ENCODE assay signal across 9 cellular contexts in the genomic region with DNA sequence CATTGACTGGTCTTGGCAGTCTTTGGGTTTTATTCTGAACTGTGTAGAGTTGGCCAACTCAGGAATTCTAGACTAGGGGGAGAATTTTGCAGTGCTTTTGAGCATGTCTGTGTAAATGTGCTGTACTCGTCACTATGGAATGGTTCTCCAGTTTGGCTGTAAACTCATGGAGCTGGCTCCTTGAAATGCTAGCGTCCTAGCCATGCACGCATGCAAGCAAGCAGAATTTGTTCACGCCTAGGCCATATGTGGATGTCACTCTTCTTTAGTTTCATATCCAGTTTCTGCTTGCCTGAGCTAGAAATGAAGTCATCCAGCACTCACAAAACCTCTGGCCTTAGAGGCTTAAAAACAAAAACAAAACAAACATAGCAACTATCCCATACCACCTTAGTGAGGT. TPM values are rescaled to one million over a fixed set of nuclear protein-coding genes. Genes with fewer than 3 reads are reported as not detected.
DNase-seq lines count a peak whose midpoint lies in the region; ATAC-seq and TF ChIP-seq lines count a peak whose summit lies in the region.
"Not testable (repeated sequence)": the region's sequence is repeated elsewhere in the genome, so short reads cannot be mapped to it uniquely, and the experiment has no call there.
"Had no signal": no experiment of that assay in that cellular context is flagged by ENCODE, and none has a peak within 500 bp of the region (broad histone marks: within the 10 kb centered on the region; RNA-seq: fewer than 3 reads in every experiment).

No MANE protein-coding gene starts in this region.

- intact Hi-C loops in activated B cell treated with CpG ODN at 0.5 μM for 24 hours (cut with micrococcal nuclease); psoas muscle (cut with DNase I): not testable (repeated sequence)

- H3K27ac ChIP-seq in psoas muscle = not testable (repeated sequence)

- CTCF ChIA-PET in activated B cell treated with CpG ODN at 0.5 μM for 24 hours (lab: Charles Lee) = not testable (repeated sequence)

- WGBS in psoas muscle, 3 donors = 23 to 73% (median 41%) methylated on average over 2 to 4 of the region's 4 CpGs

- not testable (repeated sequence) for TF ChIP-seq CTCF in activated B cell treated with CpG ODN at 0.5 μM for 24 hours (IDR thresholded peaks at IDR 0.05); psoas muscle (IDR thresholded peaks at IDR 0.05)

- H3K36me3 Mint-ChIP-seq in activated B cell treated with CpG ODN at 0.5 μM for 24 hours (ENCODE audit: low read depth) = not testable (repeated sequence)

- not testable (repeated sequence) for H3K27me3 ChIP-seq in psoas muscle (ENCODE audit: insufficient read depth in 3 of 3, low read length in 2 of 3)

- H3K4me3 ChIP-seq in psoas muscle = not testable (repeated sequence)

- peak overlapping the region; percentile 79 for H3K27ac Mint-ChIP-seq in activated B cell treated with CpG ODN at 0.5 μM for 24 hours

- not testable (repeated sequence) for H3K36me3 ChIP-seq in psoas muscle (ENCODE audit: insufficient read depth in 1 of 2, low read depth in 1 of 2)

- POLR2A ChIA-PET in activated B cell treated with CpG ODN at 0.5 μM for 24 hours (lab: Charles Lee) = not testable (repeated sequence)

- ATAC-seq in GM18868 (IDR thresholded peaks at IDR 0.05; ENCODE audit: unreplicated experiment) = peak; percentile 37
- peak; percentile 56 for ATAC-seq in HG02588 (IDR thresholded peaks at IDR 0.05; ENCODE audit: unreplicated experiment)
- peak; percentile 40 for ATAC-seq in HG03196 (IDR thresholded peaks at IDR 0.05; ENCODE audit: unreplicated experiment)
- peak; percentile 55 for ATAC-seq in activated B cell treated with CpG ODN at 0.5 μM for 24 hours (ENCODE audit: low read depth)
- ATAC-seq in psoas muscle = peak; percentile 55 to 63 (median 62)

- DNase-seq in CD1c-positive myeloid dendritic cell (ENCODE audit: extremely low spot score) (peak; percentile 58), MV-4-11 (lab: John Stamatoyannopoulos, UW) (peak; percentile 83), fibroblast of peridontal ligament (ENCODE audit: extremely low read depth) (peak; percentile 24)
- not testable (repeated sequence) for DNase-seq in activated B cell treated with CpG ODN at 0.5 μM for 24 hours, psoas muscle

- not testable (repeated sequence) for H3K4me3 Mint-ChIP-seq in activated B cell treated with CpG ODN at 0.5 μM for 24 hours

- H3K4me1 Mint-ChIP-seq in activated B cell treated with CpG ODN at 0.5 μM for 24 hours = peaks cover 17% of the 10 kb centered on the region

- not testable (repeated sequence) for H3K27me3 Mint-ChIP-seq in activated B cell treated with CpG ODN at 0.5 μM for 24 hours

- not testable (repeated sequence) for H3K4me1 ChIP-seq in psoas muscle

- not testable (repeated sequence) for H3K9me3 Mint-ChIP-seq in activated B cell treated with CpG ODN at 0.5 μM for 24 hours

- H3K9me3 ChIP-seq in psoas muscle = not testable (repeated sequence)

RNA-seq across cellular contexts. Expression of gene SRGAP2, which starts 36.9 kb away (rescaled TPM):
- total RNA-seq in activated B cell treated with CpG ODN at 0.5 μM for 24 hours (47.8 and 54.3 TPM in 2 replicates), psoas muscle (10 to 100 TPM in 1 of 4 donors, 1 to 10 TPM in 3; 8.9 to 13.8 (median 9.6) TPM)
- polyA plus RNA-seq in psoas muscle = 1 to 10 TPM; 3.1 to 3.9 (median 3.5) TPM

RNA-seq across cellular contexts. Expression of gene FAM72A, which starts 37.6 kb away (rescaled TPM):
- total RNA-seq in activated B cell treated with CpG ODN at 0.5 μM for 24 hours = 1.9 and 3.7 TPM in 2 replicates
- total RNA-seq in psoas muscle = under 1 TPM in 3 of 4 donors, not detected in 1; 0.56 to 0.92 (median 0.91) TPM
- polyA plus RNA-seq in psoas muscle = under 1 TPM; 0.11 to 0.44 (median 0.18) TPM
- total RNA-seq: ureter had no signal
